ENCODE assay signal across 8 cellular contexts in the genomic region with DNA sequence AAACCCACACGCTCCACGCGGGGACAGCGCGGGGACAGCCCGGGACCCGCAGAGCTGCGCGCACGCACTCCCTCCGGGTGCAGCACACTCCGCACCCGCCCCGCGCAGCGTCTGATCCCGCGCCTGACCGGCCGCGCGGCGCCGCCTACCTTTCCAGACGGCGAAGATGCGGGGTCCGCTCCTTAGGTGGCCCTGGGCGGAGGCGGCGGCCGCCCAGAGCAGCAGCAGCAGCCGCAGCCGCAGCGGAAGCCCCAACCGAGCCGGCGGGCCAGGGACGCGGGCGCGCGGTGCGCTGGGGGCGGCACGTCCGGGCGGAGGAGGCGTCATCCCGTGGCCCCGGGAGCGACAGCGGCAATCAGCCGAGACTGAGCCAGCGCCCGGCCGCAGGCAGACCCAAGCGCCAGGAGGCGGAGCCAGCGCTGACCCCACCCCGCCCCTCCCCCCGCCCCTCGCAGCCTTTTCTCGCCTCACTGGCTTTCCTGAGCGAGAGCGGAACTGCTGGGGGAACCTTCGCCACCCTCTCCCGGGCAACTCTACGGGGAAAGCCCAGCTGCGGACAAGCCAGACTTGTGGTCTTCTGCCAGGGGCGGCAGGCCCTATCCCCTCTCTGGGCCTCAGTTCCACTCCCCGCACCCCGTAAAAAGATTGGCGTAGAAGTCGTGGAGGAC. TPM values are rescaled to one million over a fixed set of nuclear protein-coding genes. Genes with fewer than 3 reads are reported as not detected.
DNase-seq lines count a peak whose midpoint lies in the region; ATAC-seq and TF ChIP-seq lines count a peak whose summit lies in the region.

A gene with protein sequence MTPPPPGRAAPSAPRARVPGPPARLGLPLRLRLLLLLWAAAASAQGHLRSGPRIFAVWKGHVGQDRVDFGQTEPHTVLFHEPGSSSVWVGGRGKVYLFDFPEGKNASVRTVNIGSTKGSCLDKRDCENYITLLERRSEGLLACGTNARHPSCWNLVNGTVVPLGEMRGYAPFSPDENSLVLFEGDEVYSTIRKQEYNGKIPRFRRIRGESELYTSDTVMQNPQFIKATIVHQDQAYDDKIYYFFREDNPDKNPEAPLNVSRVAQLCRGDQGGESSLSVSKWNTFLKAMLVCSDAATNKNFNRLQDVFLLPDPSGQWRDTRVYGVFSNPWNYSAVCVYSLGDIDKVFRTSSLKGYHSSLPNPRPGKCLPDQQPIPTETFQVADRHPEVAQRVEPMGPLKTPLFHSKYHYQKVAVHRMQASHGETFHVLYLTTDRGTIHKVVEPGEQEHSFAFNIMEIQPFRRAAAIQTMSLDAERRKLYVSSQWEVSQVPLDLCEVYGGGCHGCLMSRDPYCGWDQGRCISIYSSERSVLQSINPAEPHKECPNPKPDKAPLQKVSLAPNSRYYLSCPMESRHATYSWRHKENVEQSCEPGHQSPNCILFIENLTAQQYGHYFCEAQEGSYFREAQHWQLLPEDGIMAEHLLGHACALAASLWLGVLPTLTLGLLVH (minus strand): TSS at position 367 of the 668 bp plus-strand sequence. CDS start 40 bp downstream, at position 327.

- H3K4me3 ChIP-seq in SK-N-SH (ENCODE audit: low read depth in 2 of 2, low read length in 1 of 2) (peak within 1 kb of the TSS; percentile 69 to 72), osteoblast (ENCODE audit: insufficient read depth, low read length) (peak within 1 kb of the TSS; percentile 91), thoracic aorta (peak within 1 kb of the TSS; percentile 93)

- H3K9ac ChIP-seq in SK-N-SH, result peak within 1 kb of the TSS; percentile 54; the same call in 1 of the 2 replicates

- no peaks in the 10 kb centered on the region for H3K9me2 ChIP-seq in SK-N-SH

- peak within 1 kb of the TSS; percentile 89 for H3K4me2 ChIP-seq in SK-N-SH
- peak within 1 kb of the TSS; percentile 92 for H3K4me2 ChIP-seq in osteoblast (ENCODE audit: insufficient read depth, low read length)

- no peaks in the 10 kb centered on the region for H4K20me1 ChIP-seq in SK-N-SH (ENCODE audit: insufficient read depth)
- H4K20me1 ChIP-seq in osteoblast (ENCODE audit: insufficient read depth, low read length), result peaks cover 40% of the 10 kb centered on the region

- no peaks in the 10 kb centered on the region for H3K79me2 ChIP-seq in SK-N-SH (ENCODE audit: insufficient read depth)
- peaks cover 60% of the 10 kb centered on the region for H3K79me2 ChIP-seq in osteoblast (ENCODE audit: insufficient read depth, low read length)

- H3K27ac ChIP-seq in SK-N-SH (ENCODE audit: low read depth in 2 of 2, low read length in 1 of 2), result peak within 1 kb of the TSS in 1 of 2 experiments; percentile 22; a peak in 1 of 4 replicates
- peak within 1 kb of the TSS; percentile 66 for H3K27ac ChIP-seq in osteoblast (ENCODE audit: low read depth, low read length)
- H3K27ac ChIP-seq in thoracic aorta, result peak within 1 kb of the TSS in 1 of 2 donors; percentile 39

- H3F3A ChIP-seq in SK-N-SH (replicated peaks; ENCODE audit: insufficient read depth), result no peaks in the 10 kb centered on the region

- peak within 1 kb of the TSS; percentile 84 for H3K4me3 Mint-ChIP-seq in glutamatergic neuron (ENCODE audit: unreplicated experiment)

- WGBS in SK-N-SH (ENCODE audit: low lambda C conversion rate), result 8% methylated on average over 14 of the region's 75 CpGs

- H3K27ac Mint-ChIP-seq in glutamatergic neuron (ENCODE audit: unreplicated experiment), result peak within 1 kb of the TSS; percentile 48

- peaks cover 0 to 15% of the 10 kb centered on the region in 2 experiments; a peak in 1 of 4 replicates for H3K4me1 ChIP-seq in SK-N-SH (ENCODE audit: control insufficient read depth in 1 of 2, insufficient read depth in 2 of 2, low read depth in 1 of 2, low read length in 1 of 2)
- H3K4me1 ChIP-seq in osteoblast (ENCODE audit: insufficient read depth, low read length), result peaks cover 43% of the 10 kb centered on the region
- H3K4me1 ChIP-seq in thoracic aorta (ENCODE audit: control insufficient read depth in 1 of 2, low read depth in 2 of 2), result peaks cover 4 to 15% of the 10 kb centered on the region in 2 donors

- DNase-seq in DMS153 (lab: John Stamatoyannopoulos, UW), result peak; percentile 5
- peak; percentile 90 for DNase-seq in KBM-7
- peak; percentile 96 for DNase-seq in SK-N-SH
- DNase-seq in activated naive CD4-positive, alpha-beta T cell treated with anti-CD3 and anti-CD28 coated beads, Interleukin-2, amount 50 U/mL, for 16 hours, result peak; percentile 74
- DNase-seq in glutamatergic neuron, result peak; percentile 86
- DNase-seq in osteoblast (ENCODE audit: insufficient read length, low spot score, missing footprints), result peak; percentile 99
- no peak for DNase-seq in thoracic aorta (ENCODE audit: low spot score)

- no peaks in the 10 kb centered on the region for H3K9me3 ChIP-seq in SK-N-SH
- H3K9me3 ChIP-seq in osteoblast (ENCODE audit: low read depth, low read length), result no peaks in the 10 kb centered on the region
- H3K9me3 ChIP-seq in thoracic aorta, result no peaks in the 10 kb centered on the region

- H3K9me3 Mint-ChIP-seq in glutamatergic neuron (ENCODE audit: unreplicated experiment), result peaks cover 3% of the 10 kb centered on the region

- H3K27me3 ChIP-seq in SK-N-SH (ENCODE audit: insufficient read depth) (0 out of 2 replicates have a peak, but pooled peaks cover 4% of the 10 kb centered on the region), osteoblast (ENCODE audit: insufficient read depth, low read length) (no peaks in the 10 kb centered on the region), thoracic aorta (replicated peaks; ENCODE audit: insufficient read depth) (peaks cover 4% of the 10 kb centered on the region)

- in situ Hi-C loops in KBM-7 (cut with MboI; ENCODE audit: low pct_unique_long_range_greater_than_20kb, low sequenced_read_pairs), result loop anchor here (10.0 kb wide), 1 partner anchor 49 kb away; no protein-coding TSS in a partner anchor

- no peak for TF ChIP-seq RAD21 in SK-N-SH (IDR thresholded peaks at IDR 0.05; ENCODE audit: low read length)

- no peak for TF ChIP-seq EP300 in SK-N-SH (IDR thresholded peaks at IDR 0.05; ENCODE audit: borderline replicate concordance in 1 of 2, low read depth in 1 of 2, low read length in 1 of 2)

- no peak for TF ChIP-seq CTCF in SK-N-SH (IDR thresholded peaks at IDR 0.05)
- no peak for TF ChIP-seq CTCF in glutamatergic neuron (IDR thresholded peaks at IDR 0.05; ENCODE audit: partially characterized antibody, unreplicated experiment)
- no peak for TF ChIP-seq CTCF in osteoblast (IDR thresholded peaks at IDR 0.05; ENCODE audit: extremely low read depth, low read depth, low read length)
- TF ChIP-seq CTCF in thoracic aorta (IDR thresholded peaks at IDR 0.05), result no peak

- CTCF ChIA-PET in SK-N-SH (lab: Yijun Ruan, JAX), result interaction anchor here (0.7 to 36.5 kb wide), 6 partner anchors 9 to 384 kb away, joined by 3 to 779 read pairs (median 3); a partner anchor contains a TSS

- peaks cover 15% of the 10 kb centered on the region for H3K4me1 Mint-ChIP-seq in glutamatergic neuron (ENCODE audit: low read depth, unreplicated experiment)

- POLR2A ChIA-PET in SK-N-SH (lab: Yijun Ruan, JAX), result no interaction called here

- ATAC-seq in GM21423 (IDR thresholded peaks at IDR 0.05; ENCODE audit: unreplicated experiment) (peak; percentile 71), thoracic aorta (ENCODE audit: insufficient number of reproducible peaks, low FRiP score, low read depth) (peak; percentile 50)

- peak within 1 kb of the TSS; percentile 82; the same call in 1 of the 2 replicates for H2AFZ ChIP-seq in SK-N-SH (ENCODE audit: low read depth)
- peak within 1 kb of the TSS; percentile 88 for H2AFZ ChIP-seq in osteoblast (ENCODE audit: low read length)

- no peaks in the 10 kb centered on the region for H3K36me3 Mint-ChIP-seq in glutamatergic neuron (ENCODE audit: unreplicated experiment)

- H3K36me3 ChIP-seq in SK-N-SH (replicated peaks in 1 of 2; ENCODE audit: control insufficient read depth in 1 of 2, insufficient read depth in 2 of 2, low read length in 1 of 2) (no peaks in the 10 kb centered on the region), osteoblast (ENCODE audit: insufficient read depth, low read length) (no peaks in the 10 kb centered on the region), thoracic aorta (no peaks in the 10 kb centered on the region)

- H3K27me3 Mint-ChIP-seq in glutamatergic neuron (ENCODE audit: unreplicated experiment), result peaks cover 15% of the 10 kb centered on the region

TF ChIP-seq in SK-N-SH, 30 proteins besides CTCF, POLR2A, EP300 and RAD21:
- no peak for TF ChIP-seq TCF12 (IDR thresholded peaks at IDR 0.05)
- 0 out of 2 replicates have a peak, but pooled peaks have one; percentile 7 for TF ChIP-seq RCOR1 (IDR thresholded peaks at IDR 0.05; ENCODE audit: low read length)

RNA-seq across cellular contexts. Expression of the gene that starts here (rescaled TPM):
- 0.80 and 1.3 TPM in 2 replicates for polyA plus RNA-seq in SK-N-SH (2012; rRNA removed)
- polyA plus RNA-seq in SK-N-SH (2012; cell fraction: cytosol; rRNA removed), result 0.50 and 0.92 TPM in 2 replicates
- 1.1 and 1.3 TPM in 2 replicates for polyA plus RNA-seq in SK-N-SH (2012; cell fraction: nucleus; rRNA removed)
- 16.2 TPM for total RNA-seq in glutamatergic neuron (ENCODE audit: unreplicated experiment)
- 30.4 and 36.2 TPM in 2 replicates for total RNA-seq in osteoblast
- total RNA-seq in thoracic aorta, result 1 to 10 TPM; 1.2 to 4.9 TPM
